ENCODE assay signal across 21 cellular contexts in genomic region chr2:240555541-240556250, GRCh38. TPM values are rescaled to one million over a fixed set of nuclear protein-coding genes. Genes with fewer than 3 reads are reported as not detected.
DNase-seq lines count a peak whose midpoint lies in the region; ATAC-seq and TF ChIP-seq lines count a peak whose summit lies in the region.
"Had no signal": no experiment of that assay in that cellular context is flagged by ENCODE, and none has a peak within 500 bp of the region (broad histone marks: within the 10 kb centered on the region; RNA-seq: fewer than 3 reads in every experiment).

No MANE protein-coding gene starts in this region.

- CTCF ChIA-PET in naive thymus-derived CD4-positive, alpha-beta T cell (lab: Charles Lee), result interaction anchor here (1.5 kb wide), 1 partner anchor 31 kb away, joined by 7 read pairs; the partner anchor contains the start of gene CAPN10

- no peaks in the 10 kb centered on the region for H3K27me3 Mint-ChIP-seq in nephron (ENCODE audit: low read depth)
- H3K27me3 Mint-ChIP-seq in naive thymus-derived CD4-positive, alpha-beta T cell, result no peaks in the 10 kb centered on the region

- peaks cover 25% of the 10 kb centered on the region for H3K36me3 Mint-ChIP-seq in nephron (ENCODE audit: low read depth)
- peaks cover 10 to 29% (median 15%) of the 10 kb centered on the region in 5 donors for H3K36me3 Mint-ChIP-seq in naive thymus-derived CD4-positive, alpha-beta T cell

- peaks cover 12% of the 10 kb centered on the region for H3K9me3 Mint-ChIP-seq in nephron
- peaks cover 0 to 6% (median 0%) of the 10 kb centered on the region in 11 donors for H3K9me3 Mint-ChIP-seq in naive thymus-derived CD4-positive, alpha-beta T cell

- peaks cover 27 to 31% of the 10 kb centered on the region in 2 donors for H3K4me1 ChIP-seq in naive thymus-derived CD4-positive, alpha-beta T cell (ENCODE audit: control insufficient read depth in 2 of 2, insufficient read depth in 2 of 2, low read length in 2 of 2)

- H3K27ac Mint-ChIP-seq in nephron, result no peak overlapping the region
- no peak overlapping the region for H3K27ac Mint-ChIP-seq in naive thymus-derived CD4-positive, alpha-beta T cell

- no peaks in the 10 kb centered on the region for H3K9me3 ChIP-seq in naive thymus-derived CD4-positive, alpha-beta T cell (ENCODE audit: control insufficient read depth in 2 of 3, low read length in 3 of 3)
- H3K9me3 ChIP-seq: A549, SJSA1 had no signal

- H3K27me3 ChIP-seq in naive thymus-derived CD4-positive, alpha-beta T cell (ENCODE audit: control insufficient read depth in 2 of 2, insufficient read depth in 2 of 2, low read length in 2 of 2), result no peaks in the 10 kb centered on the region
- H3K27me3 ChIP-seq: SJSA1 had no signal

- no peak overlapping the region for H3K27ac ChIP-seq in naive thymus-derived CD4-positive, alpha-beta T cell (ENCODE audit: low read depth, low read length)
- H3K27ac ChIP-seq: A549, KMS-11, SJSA1 had no signal

- intact Hi-C loops in left cardiac atrium (cut with DNase I), result no loop called here
- intact Hi-C loops in left ventricle myocardium superior (cut with micrococcal nuclease), result no loop called here
- intact Hi-C loops in naive thymus-derived CD4-positive, alpha-beta T cell (cut with micrococcal nuclease), result loop anchor here (1.0 kb wide), 2 partner anchors 24 to 32 kb away; no protein-coding TSS in a partner anchor

- H3K4me1 Mint-ChIP-seq in nephron, result peaks cover 20% of the 10 kb centered on the region
- peaks cover 28 to 43% (median 38%) of the 10 kb centered on the region in 7 donors for H3K4me1 Mint-ChIP-seq in naive thymus-derived CD4-positive, alpha-beta T cell

- DNase-seq in left cardiac atrium (peak; percentile 18), left ventricle myocardium superior (no peak), GM13976 (ENCODE audit: low spot score) (peak; percentile 13), D341Med (ENCODE audit: low spot score) (no peak)
- no peak for DNase-seq in naive thymus-derived CD4-positive, alpha-beta T cell
- DNase-seq: Calu3; CD8-positive, alpha-beta T cell; GOT3; HCEC 1CT; MV-4-11; NCI-H1105 treated with DMSO at 0.1 percent for 48 hours; NCI-H2029 treated with DMSO at 0.1 percent for 48 hours; NCI-H2171; NCI-H524 treated with DMSO at 0.1 percent for 48 hours; NCI-H82; OCI-M1 had no signal

- H3K36me3 ChIP-seq in naive thymus-derived CD4-positive, alpha-beta T cell (ENCODE audit: control insufficient read depth in 2 of 3, insufficient read depth in 3 of 3, low read length in 3 of 3), result peaks cover 0 to 52% (median 13%) of the 10 kb centered on the region in 3 experiments

- POLR2A ChIA-PET in naive thymus-derived CD4-positive, alpha-beta T cell (lab: Charles Lee), result interaction anchor here (0.7 to 1.5 kb wide), 3 partner anchors 13 to 42 kb away, joined by 3 to 10 read pairs (median 5); no protein-coding TSS in a partner anchor

- in situ Hi-C loops in GM13976 (cut with MboI; ENCODE audit: low sequenced_read_pairs, unreplicated experiment), result no loop called here

- TF ChIP-seq CTCF in GM13976 (IDR thresholded peaks at IDR 0.05; ENCODE audit: borderline replicate concordance, control extremely low read depth, extremely low read depth, insufficient read depth, missing control alignments), result no peak
- TF ChIP-seq CTCF in nephron (IDR thresholded peaks at IDR 0.05; ENCODE audit: unreplicated experiment in 3 of 3), result no peak

- peak overlapping the region in 2 of 3 experiments; percentile 19 to 48 for H3K4me3 Mint-ChIP-seq in nephron
- H3K4me3 Mint-ChIP-seq in naive thymus-derived CD4-positive, alpha-beta T cell, result peak overlapping the region in 1 of 10 donors; percentile 25

- ATAC-seq in left cardiac atrium, result no peak
- no peak for ATAC-seq in left ventricle myocardium superior
- no peak for ATAC-seq in HG02852 (IDR thresholded peaks at IDR 0.05; ENCODE audit: unreplicated experiment)
- no peak for ATAC-seq in naive thymus-derived CD4-positive, alpha-beta T cell
- ATAC-seq: A549; CD8-positive, alpha-beta T cell had no signal

- H3K4me3 ChIP-seq in naive thymus-derived CD4-positive, alpha-beta T cell (ENCODE audit: low read length), result no peak overlapping the region
- H3K4me3 ChIP-seq: A549, SJSA1 had no signal

RNA-seq across cellular contexts. Expression of gene ANKMY1, which starts 2.1 kb away (rescaled TPM):
- total RNA-seq in left cardiac atrium, result 1 to 10 TPM; 4.9 to 8.1 TPM
- 5.1 TPM for total RNA-seq in left ventricle myocardium superior
- total RNA-seq in naive thymus-derived CD4-positive, alpha-beta T cell, result 10 to 100 TPM; 33.7 to 83.4 (median 49.2) TPM
- 10 to 100 TPM in 1 of 2 donors, 1 to 10 TPM in 1; 7.7 to 17.5 TPM for polyA plus RNA-seq in naive thymus-derived CD4-positive, alpha-beta T cell

RNA-seq across cellular contexts. Expression of gene DUSP28, which starts 4.5 kb away (rescaled TPM):
- 1 to 10 TPM; 8.1 to 8.2 TPM for total RNA-seq in left cardiac atrium
- 13.2 TPM for total RNA-seq in left ventricle myocardium superior
- 10 to 100 TPM; 11.1 to 19.5 (median 14.7) TPM for total RNA-seq in naive thymus-derived CD4-positive, alpha-beta T cell
- 10 to 100 TPM; 17.8 to 30.1 TPM for polyA plus RNA-seq in naive thymus-derived CD4-positive, alpha-beta T cell

RNA-seq across cellular contexts. Expression of gene RNPEPL1, which starts 12.6 kb away (rescaled TPM):
- total RNA-seq in left cardiac atrium (10 to 100 TPM; 47.3 to 67.6 TPM), left ventricle myocardium superior (105 TPM)
- total RNA-seq in naive thymus-derived CD4-positive, alpha-beta T cell, result 100 to 1,000 TPM in 4 of 5 experiments, 10 to 100 TPM in 1; 78.5 to 126 (median 112) TPM
- polyA plus RNA-seq in naive thymus-derived CD4-positive, alpha-beta T cell, result 10 to 100 TPM; 23.0 to 51.2 TPM

RNA-seq across cellular contexts. Expression of gene CAPN10, which starts 30.8 kb away (rescaled TPM):
- total RNA-seq in left cardiac atrium (10 to 100 TPM; 17.9 to 26.6 TPM), left ventricle myocardium superior (51.2 TPM)
- total RNA-seq in naive thymus-derived CD4-positive, alpha-beta T cell, result 10 to 100 TPM; 54.1 to 74.8 (median 64.5) TPM
- polyA plus RNA-seq in naive thymus-derived CD4-positive, alpha-beta T cell, result 10 to 100 TPM in 1 of 2 donors, 1 to 10 TPM in 1; 8.4 to 14.1 TPM

Comparison
In these comparisons a context has a peak if more than half of its experiments do, and no peak if none do; other contexts are left out.
1. DNase-seq: peak in left cardiac atrium (single experiment) and GM13976 (single experiment); none in left ventricle myocardium superior (single experiment), D341Med (single experiment) and naive thymus-derived CD4-positive, alpha-beta T cell (0 of 9).
2. intact Hi-C loops: an anchor here in naive thymus-derived CD4-positive, alpha-beta T cell (1.0 kb wide); none called in left cardiac atrium and left ventricle myocardium superior.